1 cellular context compared by ENCODE assay signal in genomic region chr3:133256787-133257483, GRCh38.
TF ChIP-seq lines count a peak whose summit lies in the region.

No MANE protein-coding gene starts in this region.

TF ChIP-seq in HEK293, 187 proteins besides CTCF, POLR2A, EP300 and RAD21 (continued from another document):
- TF ChIP-seq, protein P1, sequence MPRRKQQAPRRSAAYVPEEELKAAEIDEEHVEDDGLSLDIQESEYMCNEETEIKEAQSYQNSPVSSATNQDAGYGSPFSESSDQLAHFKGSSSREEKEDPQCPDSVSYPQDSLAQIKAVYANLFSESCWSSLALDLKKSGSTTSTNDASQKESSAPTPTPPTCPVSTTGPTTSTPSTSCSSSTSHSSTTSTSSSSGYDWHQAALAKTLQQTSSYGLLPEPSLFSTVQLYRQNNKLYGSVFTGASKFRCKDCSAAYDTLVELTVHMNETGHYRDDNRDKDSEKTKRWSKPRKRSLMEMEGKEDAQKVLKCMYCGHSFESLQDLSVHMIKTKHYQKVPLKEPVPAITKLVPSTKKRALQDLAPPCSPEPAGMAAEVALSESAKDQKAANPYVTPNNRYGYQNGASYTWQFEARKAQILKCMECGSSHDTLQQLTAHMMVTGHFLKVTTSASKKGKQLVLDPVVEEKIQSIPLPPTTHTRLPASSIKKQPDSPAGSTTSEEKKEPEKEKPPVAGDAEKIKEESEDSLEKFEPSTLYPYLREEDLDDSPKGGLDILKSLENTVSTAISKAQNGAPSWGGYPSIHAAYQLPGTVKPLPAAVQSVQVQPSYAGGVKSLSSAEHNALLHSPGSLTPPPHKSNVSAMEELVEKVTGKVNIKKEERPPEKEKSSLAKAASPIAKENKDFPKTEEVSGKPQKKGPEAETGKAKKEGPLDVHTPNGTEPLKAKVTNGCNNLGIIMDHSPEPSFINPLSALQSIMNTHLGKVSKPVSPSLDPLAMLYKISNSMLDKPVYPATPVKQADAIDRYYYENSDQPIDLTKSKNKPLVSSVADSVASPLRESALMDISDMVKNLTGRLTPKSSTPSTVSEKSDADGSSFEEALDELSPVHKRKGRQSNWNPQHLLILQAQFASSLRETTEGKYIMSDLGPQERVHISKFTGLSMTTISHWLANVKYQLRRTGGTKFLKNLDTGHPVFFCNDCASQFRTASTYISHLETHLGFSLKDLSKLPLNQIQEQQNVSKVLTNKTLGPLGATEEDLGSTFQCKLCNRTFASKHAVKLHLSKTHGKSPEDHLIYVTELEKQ (tag by site-specific recombination; IDR thresholded peaks at IDR 0.05; ENCODE audit: borderline replicate concordance): 0 out of 2 replicates have a peak, but pooled peaks have one; percentile 64
- TF ChIP-seq, protein P2, sequence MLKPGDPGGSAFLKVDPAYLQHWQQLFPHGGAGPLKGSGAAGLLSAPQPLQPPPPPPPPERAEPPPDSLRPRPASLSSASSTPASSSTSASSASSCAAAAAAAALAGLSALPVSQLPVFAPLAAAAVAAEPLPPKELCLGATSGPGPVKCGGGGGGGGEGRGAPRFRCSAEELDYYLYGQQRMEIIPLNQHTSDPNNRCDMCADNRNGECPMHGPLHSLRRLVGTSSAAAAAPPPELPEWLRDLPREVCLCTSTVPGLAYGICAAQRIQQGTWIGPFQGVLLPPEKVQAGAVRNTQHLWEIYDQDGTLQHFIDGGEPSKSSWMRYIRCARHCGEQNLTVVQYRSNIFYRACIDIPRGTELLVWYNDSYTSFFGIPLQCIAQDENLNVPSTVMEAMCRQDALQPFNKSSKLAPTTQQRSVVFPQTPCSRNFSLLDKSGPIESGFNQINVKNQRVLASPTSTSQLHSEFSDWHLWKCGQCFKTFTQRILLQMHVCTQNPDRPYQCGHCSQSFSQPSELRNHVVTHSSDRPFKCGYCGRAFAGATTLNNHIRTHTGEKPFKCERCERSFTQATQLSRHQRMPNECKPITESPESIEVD (tag by site-specific recombination; IDR thresholded peaks at IDR 0.05): peak; percentile 60; the same call in 1 of the 2 replicates
- 0 out of 2 replicates have a peak, but pooled peaks have one; percentile 20 for TF ChIP-seq HIC1 (tag by site-specific recombination; IDR thresholded peaks at IDR 0.05)
- no peak for TF ChIP-seq ZNF133 (tag by site-specific recombination; IDR thresholded peaks at IDR 0.05)
- no peak for TF ChIP-seq ZNF555 (tag by site-specific recombination; conservative IDR thresholded peaks at IDR 0.05)
- peak; percentile 64; the same call in 1 of the 2 replicates for TF ChIP-seq ZBTB44 (tag by site-specific recombination; IDR thresholded peaks at IDR 0.05)
- peak; percentile 20; the same call in 1 of the 2 replicates for TF ChIP-seq IKZF3 (tag by site-specific recombination; IDR thresholded peaks at IDR 0.05)
- TF ChIP-seq ZNF777 (tag by site-specific recombination; IDR thresholded peaks at IDR 0.05; ENCODE audit: borderline replicate concordance): no peak
- peak; percentile 17; the same call in 1 of the 2 replicates for TF ChIP-seq SCRT1 (tag by site-specific recombination; IDR thresholded peaks at IDR 0.05; ENCODE audit: borderline replicate concordance)
- peak; percentile 78 for TF ChIP-seq ZNF843 (tag by site-specific recombination; IDR thresholded peaks at IDR 0.05)
